ENCODE assay signal across 8 cellular contexts in genomic region chr14:69685217-69685616, GRCh38.
DNase-seq lines count a peak whose midpoint lies in the region; ATAC-seq, FAIRE-seq and TF ChIP-seq lines count a peak whose summit lies in the region.

No MANE protein-coding gene starts in this region.

- no peaks in the 10 kb centered on the region for H3K27me3 ChIP-seq in effector memory CD4-positive, alpha-beta T cell (replicated peaks; ENCODE audit: control insufficient read depth, insufficient read depth, low read length, poor library complexity, severe bottlenecking)

- no peak for TF ChIP-seq POLR2A in H54 (IDR thresholded peaks at IDR 0.05; ENCODE audit: low read depth, low read length)

- peaks cover 2% of the 10 kb centered on the region for H3K36me3 ChIP-seq in effector memory CD4-positive, alpha-beta T cell (ENCODE audit: control insufficient read depth, insufficient read depth, low read length)

- peak overlapping the region; percentile 47 for H3K27ac ChIP-seq in effector memory CD4-positive, alpha-beta T cell (ENCODE audit: insufficient read depth, low read length, poor library complexity, severe bottlenecking)

- ATAC-seq in HG03442 (IDR thresholded peaks at IDR 0.05; ENCODE audit: unreplicated experiment) (no peak), HG03457 (IDR thresholded peaks at IDR 0.05; ENCODE audit: unreplicated experiment) (no peak)

- H3K4me3 ChIP-seq in effector memory CD4-positive, alpha-beta T cell (ENCODE audit: insufficient read depth, low read depth, low read length, poor library complexity, severe bottlenecking): peak overlapping the region; percentile 2

- no peaks in the 10 kb centered on the region for H3K9me3 ChIP-seq in effector memory CD4-positive, alpha-beta T cell (ENCODE audit: control insufficient read depth, low read length)

- DNase-seq in H54 (ENCODE audit: insufficient read length, low spot score) (no peak), NCI-H524 treated with DMSO at 0.1 percent for 48 hours (lab: John Stamatoyannopoulos, UW) (no peak), globus pallidus (ENCODE audit: low spot score) (no peak)
- peak; percentile 55 for DNase-seq in activated CD4-positive, CD25-positive, alpha-beta regulatory T cell treated with anti-CD3 and anti-CD28 coated beads, Interleukin-2, amount 50 U/mL, for 16 hours (ENCODE audit: low read depth, low spot score)
- peak in 1 of 3 donors; percentile 35 for DNase-seq in effector memory CD4-positive, alpha-beta T cell
- peak; percentile 81 for DNase-seq in stimulated activated CD4-positive, alpha-beta T cell treated with anti-CD3 and anti-CD28 coated beads, Interleukin-1b, Interleukin-23, amount 100 ng/mL, for 48 hours

- peaks cover 48% of the 10 kb centered on the region for H3K4me1 ChIP-seq in effector memory CD4-positive, alpha-beta T cell (ENCODE audit: control insufficient read depth, insufficient read depth, low read length, poor library complexity, severe bottlenecking)

- peak; percentile 71 for FAIRE-seq in H54 (lab: Jason Lieb, UNC)

Comparison
In these comparisons a context has a peak if more than half of its experiments do, and no peak if none do; other contexts are left out.
1. DNase-seq: peak in activated CD4-positive, CD25-positive, alpha-beta regulatory T cell treated with anti-CD3 and anti-CD28 coated beads, Interleukin-2, amount 50 U/mL, for 16 hours (single experiment) and stimulated activated CD4-positive, alpha-beta T cell treated with anti-CD3 and anti-CD28 coated beads, Interleukin-1b, Interleukin-23, amount 100 ng/mL, for 48 hours (single experiment); none in H54 (single experiment), NCI-H524 treated with DMSO at 0.1 percent for 48 hours (single experiment) and globus pallidus (single experiment).